ENCODE assay signal across 2 cellular contexts in genomic region chr19:5666921-5667610, GRCh38.
TF ChIP-seq lines count a peak whose summit lies in the region.

No MANE protein-coding gene starts in this region.

TF ChIP-seq in HepG2, 621 proteins besides CTCF, POLR2A, EP300 and RAD21:
- no peak for TF ChIP-seq FOXJ3 (CRISPR knock-in tag; IDR thresholded peaks at IDR 0.05; ENCODE audit: borderline replicate concordance)
- TF ChIP-seq TAF15 (IDR thresholded peaks at IDR 0.05; ENCODE audit: low read depth, low read length, poor library complexity, severe bottlenecking): no peak
- TF ChIP-seq RBM22 (optimal IDR thresholded peaks at IDR 0.05; ENCODE audit: low read length): peak; percentile 65
- TF ChIP-seq SMC3 (IDR thresholded peaks at IDR 0.05; ENCODE audit: low read length): no peak
- TF ChIP-seq KMT2A (CRISPR knock-in tag; IDR thresholded peaks at IDR 0.05): no peak
- TF ChIP-seq THRA (CRISPR knock-in tag; IDR thresholded peaks at IDR 0.05; ENCODE audit: borderline replicate concordance): no peak

TF ChIP-seq in HEK293T, 16 proteins besides CTCF, POLR2A, EP300 and RAD21:
- TF ChIP-seq PKNOX1 (IDR thresholded peaks at IDR 0.05): no peak
- TF ChIP-seq CTBP1 (IDR thresholded peaks at IDR 0.05; ENCODE audit: borderline replicate concordance): no peak
- no peak for TF ChIP-seq FOXM1 (IDR thresholded peaks at IDR 0.05; ENCODE audit: borderline replicate concordance)
- TF ChIP-seq BHLHE40 (IDR thresholded peaks at IDR 0.05; ENCODE audit: borderline replicate concordance): no peak
- TF ChIP-seq SUZ12 (IDR thresholded peaks at IDR 0.05): no peak
- TF ChIP-seq NFRKB (IDR thresholded peaks at IDR 0.05): no peak
